ENCODE assay signal across 13 cellular contexts in the genomic region with DNA sequence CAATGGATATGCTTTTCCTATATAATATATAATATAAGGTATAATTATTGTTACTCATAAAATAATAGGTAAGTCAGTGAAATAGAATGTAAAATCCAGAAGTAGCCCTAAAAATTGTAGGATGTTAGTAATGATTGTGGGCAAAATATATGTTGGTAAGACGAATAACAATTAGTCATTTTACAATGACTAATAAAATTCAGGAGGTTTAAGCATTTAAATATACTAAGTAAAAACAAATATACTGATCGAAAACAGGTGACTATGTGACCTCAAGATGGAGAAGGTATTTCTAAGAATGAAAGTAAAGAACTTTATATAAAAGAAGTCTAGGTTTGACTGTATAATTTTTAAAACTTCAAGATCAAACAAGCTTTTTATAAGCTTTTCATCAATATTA.
"Had no signal": no experiment of that assay in that cellular context is flagged by ENCODE, and none has a peak within 500 bp of the region (broad histone marks: within the 10 kb centered on the region; RNA-seq: fewer than 3 reads in every experiment).

No MANE protein-coding gene starts in this region.

- ATAC-seq: esophagus mucosa, gastrocnemius medialis, heart right ventricle, left lobe of liver, natural killer cell had no signal

- H3K4me2 ChIP-seq: smooth muscle cell had no signal

- H3K9me3 ChIP-seq: gastrocnemius medialis, heart right ventricle, right atrium auricular region had no signal

- H3K4me3 ChIP-seq: gastrocnemius medialis, heart right ventricle, right atrium auricular region, smooth muscle cell had no signal

- H3K4me1 ChIP-seq: gastrocnemius medialis, heart right ventricle, right atrium auricular region had no signal

- DNase-seq: effector memory CD4-positive, alpha-beta T cell; gastrocnemius medialis; heart right ventricle; hypothalamus; mammary epithelial cell; natural killer cell; stimulated activated CD4-positive, alpha-beta T cell treated with anti-CD3 and anti-CD28 coated beads, Interleukin-2, amount 100 ng/mL, for 48 hours; stimulated activated naive CD4-positive, alpha-beta T cell treated with Interleukin-2 at 50 U/mL for 16 hours; trophoblast cell had no signal

- H3K27ac ChIP-seq: gastrocnemius medialis, heart right ventricle, right atrium auricular region had no signal

- H3K27me3 ChIP-seq: gastrocnemius medialis, heart right ventricle, right atrium auricular region had no signal
